ENCODE assay signal across 1 cellular context in the genomic region with DNA sequence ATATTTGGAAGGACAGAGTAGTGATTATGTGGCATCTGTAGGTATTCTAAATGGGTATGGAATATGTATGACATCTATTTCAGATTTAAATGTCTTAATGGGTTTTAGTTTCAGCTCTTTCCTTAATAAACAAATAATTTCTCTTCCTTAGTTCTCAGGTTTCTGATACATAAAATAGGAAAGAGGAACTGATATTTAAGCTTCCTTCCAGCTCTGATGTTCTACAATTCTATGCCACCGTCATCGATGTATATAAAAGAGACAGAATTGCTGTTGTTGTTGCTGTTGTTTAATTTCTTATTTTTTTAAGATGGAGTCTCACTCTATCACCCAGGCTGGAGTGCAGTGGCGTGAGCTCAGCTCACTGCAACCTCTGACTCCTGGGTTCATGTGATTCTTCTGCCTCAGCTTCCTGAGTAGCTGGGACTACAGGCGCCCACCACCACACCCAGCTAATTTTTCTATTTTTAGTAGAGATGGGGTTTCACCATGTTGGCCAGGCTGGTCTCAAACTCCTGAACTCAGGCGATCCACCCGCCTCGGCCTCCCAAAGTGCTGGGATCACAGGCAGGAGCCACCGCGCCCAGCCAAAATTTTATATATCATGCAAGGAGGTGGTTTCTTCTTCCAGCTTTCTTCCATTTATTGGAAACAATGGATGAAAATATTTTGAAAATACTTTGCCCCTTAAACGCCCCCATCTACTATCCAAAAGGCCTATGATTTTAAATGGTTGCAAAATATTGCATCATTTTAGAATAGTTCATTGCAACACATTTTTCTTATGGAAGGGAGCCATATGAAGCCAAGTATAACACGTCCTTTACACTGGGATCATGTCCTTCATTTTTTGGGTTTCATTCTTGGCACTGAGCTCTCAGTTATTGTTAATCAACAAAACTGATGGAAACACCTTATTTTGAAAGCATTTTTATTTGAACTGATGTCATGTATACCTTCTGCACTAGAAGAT.
TF ChIP-seq lines count a peak whose summit lies in the region.

No MANE protein-coding gene starts in this region.

TF ChIP-seq in IMR-90, 13 proteins besides CTCF, POLR2A, EP300 and RAD21:
- TF ChIP-seq CEBPB (IDR thresholded peaks at IDR 0.05; ENCODE audit: low read depth, low read length) (peak; percentile 81), CHD1 (IDR thresholded peaks at IDR 0.05; ENCODE audit: low read depth, low read length) (no peak), MXI1 (IDR thresholded peaks at IDR 0.05; ENCODE audit: borderline replicate concordance, low read depth, low read length) (no peak), BHLHE40 (IDR thresholded peaks at IDR 0.05; ENCODE audit: low read depth, low read length) (no peak)
